Comparison of ENCODE assay signal across 1 cellular context in the genomic region with DNA sequence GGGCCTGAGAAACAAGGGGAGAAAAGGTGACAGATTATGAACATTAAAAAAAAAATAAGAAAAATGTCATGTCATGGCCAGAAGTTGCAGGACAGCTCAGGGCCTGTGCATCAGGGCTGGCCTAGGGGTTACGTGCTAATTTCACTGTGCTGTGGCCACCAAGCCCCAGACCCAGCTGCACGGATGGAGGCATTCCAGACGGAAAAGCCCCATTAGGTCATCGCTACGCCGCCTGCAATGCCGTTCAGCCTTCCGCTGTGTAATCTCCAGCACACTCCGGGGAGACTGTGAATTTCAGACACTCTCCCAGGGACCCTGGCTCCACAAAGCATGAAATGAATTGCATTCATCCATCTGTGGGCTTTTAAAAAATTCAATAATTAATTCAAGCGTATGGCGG.
TF ChIP-seq lines count a peak whose summit lies in the region.

No MANE protein-coding gene starts in this region.

TF ChIP-seq in HepG2, 621 proteins besides CTCF, POLR2A, EP300 and RAD21:
- TF ChIP-seq ZBTB34 (CRISPR knock-in tag; IDR thresholded peaks at IDR 0.05) (no peak), ZNF317 (CRISPR knock-in tag; IDR thresholded peaks at IDR 0.05) (no peak), FOXK1 (CRISPR knock-in tag; IDR thresholded peaks at IDR 0.05; ENCODE audit: borderline replicate concordance, low read depth) (no peak), HHEX (CRISPR knock-in tag; IDR thresholded peaks at IDR 0.05) (no peak), ZSCAN25 (CRISPR knock-in tag; IDR thresholded peaks at IDR 0.05) (no peak), NFE2L2 (IDR thresholded peaks at IDR 0.05; ENCODE audit: low read length) (0 out of 2 replicates have a peak, but pooled peaks have one; percentile 20), ZNF556 (CRISPR knock-in tag; IDR thresholded peaks at IDR 0.05; ENCODE audit: borderline replicate concordance) (no peak)
